In the genomic region with DNA sequence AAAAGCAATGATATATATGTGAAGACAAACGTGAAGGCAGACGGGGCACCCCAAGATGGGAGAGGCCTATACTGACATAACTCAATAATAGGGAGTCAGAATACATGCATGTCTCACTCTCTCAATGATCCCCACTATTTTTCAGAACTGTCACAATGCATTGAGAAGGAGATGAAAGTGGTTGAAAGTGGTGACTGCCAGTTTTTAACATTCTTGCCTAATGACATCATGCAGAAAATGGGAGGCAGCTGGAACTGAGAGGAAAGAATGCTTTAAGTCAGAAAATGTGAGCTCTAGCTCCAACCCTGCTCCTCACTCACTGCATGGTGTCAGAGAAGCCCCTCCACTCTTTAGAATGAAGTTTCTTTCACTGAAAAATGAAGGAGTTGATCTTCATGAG, we compare ENCODE assay signal across 16 cellular contexts. TPM values are rescaled to one million over a fixed set of nuclear protein-coding genes. Genes with fewer than 3 reads are reported as not detected.
DNase-seq lines count a peak whose midpoint lies in the region; ATAC-seq, FAIRE-seq and TF ChIP-seq lines count a peak whose summit lies in the region.
"Had no signal": no experiment of that assay in that cellular context is flagged by ENCODE, and none has a peak within 500 bp of the region (broad histone marks: within the 10 kb centered on the region; RNA-seq: fewer than 3 reads in every experiment).

No MANE protein-coding gene starts in this region.

- no peaks in the 10 kb centered on the region for H3K9me3 Mint-ChIP-seq in MCF 10A (ENCODE audit: unreplicated experiment)
- H3K9me3 Mint-ChIP-seq: activated CD4-positive, alpha-beta memory T cell treated with anti-CD3 and anti-CD28 coated beads, Interleukin-2, amount 10 ng/mL, durations not matched to agents 7 days and 5 days had no signal

- no TSS peak for BruUV-seq in MCF 10A (replicated peaks; lab: Mats Ljungman, UMichigan)

- no peak overlapping the region for H3K4me3 Mint-ChIP-seq in MCF 10A (ENCODE audit: unreplicated experiment)
- H3K4me3 Mint-ChIP-seq: activated CD4-positive, alpha-beta memory T cell treated with anti-CD3 and anti-CD28 coated beads, Interleukin-2, amount 10 ng/mL, durations not matched to agents 7 days and 5 days; naive thymus-derived CD8-positive, alpha-beta T cell had no signal

- H3K36me3 ChIP-seq in breast epithelium = no peaks in the 10 kb centered on the region
- H3K36me3 ChIP-seq: esophagus muscularis mucosa had no signal

- no peaks in the 10 kb centered on the region for H3K36me3 Mint-ChIP-seq in MCF 10A (ENCODE audit: insufficient read depth, unreplicated experiment)
- H3K36me3 Mint-ChIP-seq: naive thymus-derived CD8-positive, alpha-beta T cell had no signal

- CTCF ChIA-PET in MCF 10A (lab: Yijun Ruan, JAX) = no interaction called here

- H3K27me3 Mint-ChIP-seq in MCF 10A (ENCODE audit: insufficient read depth, unreplicated experiment) = no peaks in the 10 kb centered on the region
- H3K27me3 Mint-ChIP-seq: activated CD4-positive, alpha-beta memory T cell treated with anti-CD3 and anti-CD28 coated beads, Interleukin-2, amount 10 ng/mL, durations not matched to agents 7 days and 5 days had no signal

- TF ChIP-seq POLR2A in breast epithelium (IDR thresholded peaks at IDR 0.05) = no peak

- peak; percentile 8 for DNase-seq in MCF 10A (ENCODE audit: unreplicated experiment)
- DNase-seq in breast epithelium (ENCODE audit: low spot score in 2 of 2) = no peak
- DNase-seq in astrocyte of the spinal cord (ENCODE audit: low read depth, low spot score) = peak; percentile 46
- DNase-seq in iPS-NIHi11 (ENCODE audit: low spot score) = peak; percentile 25
- DNase-seq in urothelium cell line (ENCODE audit: low spot score) = peak; percentile 35
- DNase-seq in superior temporal gyrus (ENCODE audit: extremely low spot score) = no peak
- DNase-seq in NCI-H524 treated with DMSO at 0.1 percent for 48 hours (lab: John Stamatoyannopoulos, UW) = no peak
- DNase-seq: 8988T; activated CD4-positive, alpha-beta memory T cell treated with anti-CD3 and anti-CD28 coated beads, Interleukin-2, amount 10 ng/mL, durations not matched to agents 7 days and 5 days; activated gamma-delta T cell; Kasumi-1; naive thymus-derived CD8-positive, alpha-beta T cell; OCI-M1 had no signal

- TF ChIP-seq CTCF in MCF 10A (IDR thresholded peaks at IDR 0.05; ENCODE audit: unreplicated experiment) (no peak), breast epithelium (IDR thresholded peaks at IDR 0.05) (no peak), astrocyte of the spinal cord (IDR thresholded peaks at IDR 0.05; ENCODE audit: low read depth, low read length) (no peak)

- in situ Hi-C loops in astrocyte of the spinal cord (cut with HindIII; ENCODE audit: low sequenced_read_pairs) = no loop called here

- no peaks in the 10 kb centered on the region for H3K27me3 ChIP-seq in breast epithelium
- H3K27me3 ChIP-seq: esophagus muscularis mucosa had no signal

- H3K4me3 ChIP-seq in breast epithelium (no peak overlapping the region), astrocyte of the spinal cord (ENCODE audit: low read depth, low read length) (no peak overlapping the region)
- H3K4me3 ChIP-seq: esophagus muscularis mucosa had no signal

- H3K4me1 Mint-ChIP-seq in MCF 10A (ENCODE audit: insufficient read depth, unreplicated experiment) = no peaks in the 10 kb centered on the region
- H3K4me1 Mint-ChIP-seq: activated CD4-positive, alpha-beta memory T cell treated with anti-CD3 and anti-CD28 coated beads, Interleukin-2, amount 10 ng/mL, durations not matched to agents 7 days and 5 days had no signal

- POLR2A ChIA-PET in MCF 10A (lab: Yijun Ruan, JAX) = interaction anchor here (0.7 kb wide), 1 partner anchor 82 kb away, joined by 5 read pairs; no protein-coding TSS in a partner anchor

- no peak for FAIRE-seq in urothelium cell line (lab: Jason Lieb, UNC)
- FAIRE-seq: keratinocyte had no signal

- intact Hi-C loops in MCF 10A (cut with micrococcal nuclease) = no loop called here
- intact Hi-C loops in breast epithelium (cut with DNase I; ENCODE audit: low total_unique reads) = no loop called here

- H3K4me1 ChIP-seq in breast epithelium = no peaks in the 10 kb centered on the region
- H3K4me1 ChIP-seq: esophagus muscularis mucosa had no signal

- no peak overlapping the region for H3K27ac ChIP-seq in breast epithelium
- H3K27ac ChIP-seq: esophagus muscularis mucosa had no signal

- no peak overlapping the region for H3K27ac Mint-ChIP-seq in MCF 10A (ENCODE audit: low read depth, unreplicated experiment)
- H3K27ac Mint-ChIP-seq: activated CD4-positive, alpha-beta memory T cell treated with anti-CD3 and anti-CD28 coated beads, Interleukin-2, amount 10 ng/mL, durations not matched to agents 7 days and 5 days; naive thymus-derived CD8-positive, alpha-beta T cell had no signal

- ATAC-seq in HG03354 (IDR thresholded peaks at IDR 0.05; ENCODE audit: poor library complexity, severe bottlenecking, unreplicated experiment) = no peak
- ATAC-seq: naive thymus-derived CD8-positive, alpha-beta T cell had no signal

- no peaks in the 10 kb centered on the region for H3K9me3 ChIP-seq in breast epithelium
- H3K9me3 ChIP-seq: esophagus muscularis mucosa had no signal

RNA-seq across cellular contexts. Expression of a gene that starts 55.3 kb away (rescaled TPM):
- total RNA-seq in MCF 10A (2022) = 0.28 and 0.49 TPM in 2 replicates
- 10 to 100 TPM in 1 of 3 donors, 1 to 10 TPM in 1, under 1 TPM in 1; 0.98 to 10.9 (median 1.2) TPM for total RNA-seq in breast epithelium
- total RNA-seq: naive thymus-derived CD8-positive, alpha-beta T cell had no signal

Comparison
In these comparisons a context has a peak if more than half of its experiments do, and no peak if none do; other contexts are left out.
1. DNase-seq: peak in MCF 10A (single experiment), astrocyte of the spinal cord (single experiment), iPS-NIHi11 (single experiment) and urothelium cell line (single experiment); none in breast epithelium (0 of 2), superior temporal gyrus (single experiment) and NCI-H524 treated with DMSO at 0.1 percent for 48 hours (single experiment).